ENCODE assay signal across 24 cellular contexts in the genomic region with DNA sequence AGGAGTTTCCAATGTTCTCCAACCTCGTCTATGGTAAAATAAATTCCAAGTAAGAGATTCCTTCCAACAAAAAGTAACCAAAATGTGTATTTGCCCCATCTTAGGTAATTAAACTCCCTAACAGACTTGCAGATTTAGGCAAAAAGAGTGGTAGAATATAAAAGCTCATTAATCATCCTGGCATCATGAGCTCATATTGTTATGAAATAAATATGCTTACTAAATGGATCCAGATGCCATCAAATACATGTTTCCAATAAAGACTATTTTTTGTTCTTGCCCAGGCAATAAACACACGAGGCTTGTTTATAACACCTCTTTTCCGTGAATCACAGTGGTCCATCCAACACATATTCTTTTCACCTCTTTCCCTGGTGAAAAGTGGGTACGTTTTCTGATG.
"Had no signal": no experiment of that assay in that cellular context is flagged by ENCODE, and none has a peak within 500 bp of the region (broad histone marks: within the 10 kb centered on the region; RNA-seq: fewer than 3 reads in every experiment).

No MANE protein-coding gene starts in this region.

- H3K4me1 ChIP-seq: colonic mucosa had no signal

- H3K9me3 Mint-ChIP-seq: activated CD4-positive, alpha-beta memory T cell treated with anti-CD3 and anti-CD28 coated beads for 36 hours; activated CD4-positive, alpha-beta T cell treated with anti-CD3 and anti-CD28 coated beads, Interleukin-2, amount 10 ng/mL, durations not matched to agents 7 days and 5 days; activated naive CD4-positive, alpha-beta T cell treated with anti-CD3 and anti-CD28 coated beads for 36 hours; T-helper 2 cell treated with Interferon-gamma antibody and Interleukin-4, amounts not matched to agents 5 μg/mL and 100 μg/mL, for 36 hours had no signal

- H3K36me3 ChIP-seq: colonic mucosa had no signal

- DNase-seq: activated CD4-positive, alpha-beta memory T cell treated with anti-CD3 and anti-CD28 coated beads for 36 hours; activated CD4-positive, alpha-beta T cell treated with anti-CD3 and anti-CD28 coated beads, Interleukin-2, amount 10 ng/mL, durations not matched to agents 7 days and 5 days; activated CD4-positive, CD25-positive, alpha-beta regulatory T cell treated with anti-CD3 and anti-CD28 coated beads, Interleukin-2, amount 50 U/mL, for 72 hours; activated gamma-delta T cell; activated naive CD4-positive, alpha-beta T cell treated with anti-CD3 and anti-CD28 coated beads for 36 hours; activated T-cell treated with anti-CD3 and anti-CD28 coated beads for 4 hours; activated T-cell treated with anti-CD3 and anti-CD28 coated beads, Interleukin-2, amount 50 U/mL, for 48 hours; caudate nucleus; colonic mucosa; Kasumi-1; NCI-H1048; NCI-H146; NCI-H187 treated with DMSO at 0.1 percent for 48 hours; NCI-H2081 treated with DMSO at 0.1 percent for 48 hours; NCI-H446 treated with DMSO at 0.1 percent for 48 hours; NCI-H524 treated with DMSO at 0.1 percent for 48 hours; NCI-H748 treated with DMSO at 0.1 percent for 48 hours; SW 1271 had no signal

- H3K27ac ChIP-seq: colonic mucosa, SK-N-MC had no signal

- H3K27ac Mint-ChIP-seq: activated CD4-positive, alpha-beta memory T cell treated with anti-CD3 and anti-CD28 coated beads for 36 hours; activated CD4-positive, alpha-beta T cell treated with anti-CD3 and anti-CD28 coated beads, Interleukin-2, amount 10 ng/mL, durations not matched to agents 7 days and 5 days; activated naive CD4-positive, alpha-beta T cell treated with anti-CD3 and anti-CD28 coated beads for 36 hours; activated naive CD8-positive, alpha-beta T cell; activated T-helper 17 cell treated with anti-CD3 and anti-CD28 coated beads, Interleukin-2, amount 50 U/mL, for 72 hours; T-helper 2 cell treated with Interferon-gamma antibody and Interleukin-4, amounts not matched to agents 5 μg/mL and 100 μg/mL, for 36 hours; WTC11 had no signal

- ATAC-seq: activated T-helper 17 cell treated with anti-CD3 and anti-CD28 coated beads, Interleukin-2, amount 50 U/mL, for 72 hours; Right ventricle myocardium inferior; WTC11 had no signal

- H3K36me3 Mint-ChIP-seq: activated CD4-positive, alpha-beta memory T cell treated with anti-CD3 and anti-CD28 coated beads for 36 hours; activated naive CD8-positive, alpha-beta T cell had no signal

- H3K27me3 ChIP-seq: colonic mucosa had no signal

- H3K4me3 Mint-ChIP-seq: activated CD4-positive, alpha-beta memory T cell treated with anti-CD3 and anti-CD28 coated beads for 36 hours; activated CD4-positive, alpha-beta T cell treated with anti-CD3 and anti-CD28 coated beads, Interleukin-2, amount 10 ng/mL, durations not matched to agents 7 days and 5 days; activated naive CD4-positive, alpha-beta T cell treated with anti-CD3 and anti-CD28 coated beads for 36 hours; activated naive CD8-positive, alpha-beta T cell; activated T-helper 17 cell treated with anti-CD3 and anti-CD28 coated beads, Interleukin-2, amount 50 U/mL, for 72 hours; T-helper 2 cell treated with Interferon-gamma antibody and Interleukin-4, amounts not matched to agents 5 μg/mL and 100 μg/mL, for 36 hours; WTC11 had no signal

- H3K4me1 Mint-ChIP-seq: activated CD4-positive, alpha-beta T cell treated with anti-CD3 and anti-CD28 coated beads, Interleukin-2, amount 10 ng/mL, durations not matched to agents 7 days and 5 days; activated T-helper 17 cell treated with anti-CD3 and anti-CD28 coated beads, Interleukin-2, amount 50 U/mL, for 72 hours had no signal

- H3K4me3 ChIP-seq: colonic mucosa, SK-N-MC had no signal

- H3K9me3 ChIP-seq: colonic mucosa had no signal

- H3K27me3 Mint-ChIP-seq: activated CD4-positive, alpha-beta T cell treated with anti-CD3 and anti-CD28 coated beads, Interleukin-2, amount 10 ng/mL, durations not matched to agents 7 days and 5 days had no signal
